In the genomic region with DNA sequence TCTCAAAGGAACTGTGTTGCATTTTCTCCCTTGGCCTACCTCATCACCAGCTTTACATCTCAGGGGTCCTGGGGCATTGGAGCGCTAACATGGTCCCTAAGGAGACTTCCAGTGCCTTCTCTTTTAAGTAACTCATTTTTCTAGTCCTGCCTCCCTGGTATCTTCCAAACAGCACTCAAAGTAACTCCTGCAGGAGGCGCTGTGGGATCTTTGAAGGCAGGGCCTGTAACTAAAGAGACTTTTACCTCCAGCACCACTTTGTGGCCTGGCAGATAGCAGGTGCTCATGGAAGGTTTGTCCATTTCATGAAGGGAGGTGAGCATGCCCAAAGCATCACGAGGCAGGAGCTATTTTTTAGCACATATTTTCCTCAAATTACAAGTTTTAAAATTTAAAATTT, we compare ENCODE assay signal across 1 cellular context.
TF ChIP-seq lines count a peak whose summit lies in the region.

No MANE protein-coding gene starts in this region.

TF ChIP-seq in WTC11, 78 proteins besides CTCF, POLR2A, EP300 and RAD21 (continued from another document):
- TF ChIP-seq ARID4B (CRISPR knock-in tag; IDR thresholded peaks at IDR 0.05; ENCODE audit: borderline replicate concordance) (no peak), USF2 (CRISPR knock-in tag; IDR thresholded peaks at IDR 0.05) (no peak), PRRX2 (CRISPR knock-in tag; IDR thresholded peaks at IDR 0.05) (no peak), PREB (CRISPR knock-in tag; IDR thresholded peaks at IDR 0.05; ENCODE audit: borderline replicate concordance) (no peak)
